Comparison of ENCODE assay signal across 8 cellular contexts in genomic region chr20:10696650-10697049, GRCh38. TPM values are rescaled to one million over a fixed set of nuclear protein-coding genes. Genes with fewer than 3 reads are reported as not detected.
DNase-seq lines count a peak whose midpoint lies in the region; ATAC-seq and TF ChIP-seq lines count a peak whose summit lies in the region.

No MANE protein-coding gene starts in this region.

- no peaks in the 10 kb centered on the region for H3K9me2 ChIP-seq in Karpas-422 (replicated peaks; ENCODE audit: insufficient read depth, low read length)

- DNase-seq in activated T-cell treated with anti-CD3 and anti-CD28 coated beads, Interleukin-2, amount 50 U/mL, for 48 hours = peak; percentile 35 to 38
- DNase-seq in activated T-cell treated with anti-CD3 and anti-CD28 coated beads for 4 hours (no peak), Karpas-422 (peak; percentile 84), chondrocyte (ENCODE audit: low spot score) (no peak), psoas muscle (no peak), 8988T (no peak), HuH-7 (ENCODE audit: low spot score) (no peak)

- ATAC-seq in psoas muscle (no peak), GM21381 (IDR thresholded peaks at IDR 0.05; ENCODE audit: unreplicated experiment) (no peak)

- no peaks in the 10 kb centered on the region for H3K27me3 ChIP-seq in Karpas-422 (ENCODE audit: low read length)
- no peaks in the 10 kb centered on the region for H3K27me3 ChIP-seq in psoas muscle (ENCODE audit: insufficient read depth in 3 of 3, low read length in 2 of 3)

- H3K9ac ChIP-seq in Karpas-422 (ENCODE audit: low read length) = no peak overlapping the region

- no peaks in the 10 kb centered on the region for H3K4me1 Mint-ChIP-seq in chondrocyte (ENCODE audit: low read depth)

- no peak overlapping the region for H3K4me3 Mint-ChIP-seq in chondrocyte (ENCODE audit: unreplicated experiment)

- no peaks in the 10 kb centered on the region for H3K27me3 Mint-ChIP-seq in chondrocyte (ENCODE audit: low read depth)

- peak; percentile 75 for TF ChIP-seq CTCF in chondrocyte (IDR thresholded peaks at IDR 0.05)
- TF ChIP-seq CTCF in psoas muscle (IDR thresholded peaks at IDR 0.05) = peak; percentile 39

- H3K9me3 ChIP-seq in Karpas-422 (ENCODE audit: low read length) (no peaks in the 10 kb centered on the region), psoas muscle (no peaks in the 10 kb centered on the region)

- no peak overlapping the region for H2AFZ ChIP-seq in Karpas-422 (ENCODE audit: low read length)

- no peak overlapping the region for H3K27ac ChIP-seq in Karpas-422 (ENCODE audit: low read length)
- H3K27ac ChIP-seq in psoas muscle = no peak overlapping the region

- intact Hi-C loops in psoas muscle (cut with DNase I) = no loop called here

- H3K36me3 ChIP-seq in Karpas-422 (ENCODE audit: insufficient read depth, low read length) (no peaks in the 10 kb centered on the region), psoas muscle (ENCODE audit: insufficient read depth in 1 of 2, low read depth in 1 of 2) (no peaks in the 10 kb centered on the region)

- no peak overlapping the region for H3K27ac Mint-ChIP-seq in chondrocyte (ENCODE audit: unreplicated experiment)

- no peak overlapping the region for H3K4me2 ChIP-seq in Karpas-422 (ENCODE audit: low read depth, low read length, poor library complexity, severe bottlenecking)

- H3K4me1 ChIP-seq in Karpas-422 (ENCODE audit: low read length) (no peaks in the 10 kb centered on the region), psoas muscle (no peaks in the 10 kb centered on the region)

- WGBS in psoas muscle, 3 donors = 70 to 76% (median 71%) methylated on average over 5 of the region's 5 CpGs

- H3K4me3 ChIP-seq in Karpas-422 (ENCODE audit: low read length) = no peak overlapping the region
- no peak overlapping the region for H3K4me3 ChIP-seq in psoas muscle

- no peaks in the 10 kb centered on the region for H4K20me1 ChIP-seq in Karpas-422 (ENCODE audit: insufficient read depth, low read depth, low read length)

- H3K79me2 ChIP-seq in Karpas-422 (ENCODE audit: low read length) = no peaks in the 10 kb centered on the region

- H3K9me3 Mint-ChIP-seq in chondrocyte (ENCODE audit: low read depth) = no peaks in the 10 kb centered on the region

- H3K36me3 Mint-ChIP-seq in chondrocyte (ENCODE audit: low read depth) = no peaks in the 10 kb centered on the region

RNA-seq across cellular contexts. Expression of gene JAG1, which starts 22.9 kb away (rescaled TPM):
- total RNA-seq in Karpas-422 (2014; rRNA removed; shearing (Covaris generic); ENCODE audit: low replicate concordance) = 8.1 and 8.3 TPM in 2 replicates
- total RNA-seq in chondrocyte = 161 to 510 TPM (median 505 TPM) in 3 replicates
- total RNA-seq in psoas muscle = 10 to 100 TPM; 10.4 to 35.4 (median 16.0) TPM
- polyA plus RNA-seq in psoas muscle = 1 to 10 TPM; 5.4 to 6.5 (median 5.6) TPM

Comparison
In these comparisons a context has a peak if more than half of its experiments do, and no peak if none do; other contexts are left out.
1. DNase-seq: peak in activated T-cell treated with anti-CD3 and anti-CD28 coated beads, Interleukin-2, amount 50 U/mL, for 48 hours (2 of 2) and Karpas-422 (single experiment); none in activated T-cell treated with anti-CD3 and anti-CD28 coated beads for 4 hours (single experiment), chondrocyte (single experiment), psoas muscle (0 of 2), 8988T (single experiment) and HuH-7 (single experiment).